In genomic region chr12:130839770-130840355, GRCh38 we compare ENCODE assay signal across 9 cellular contexts. TPM values are rescaled to one million over a fixed set of nuclear protein-coding genes. Genes with fewer than 3 reads are reported as not detected.
A peak's percentile ranks its signal among the peaks of the same experiment; 100 is the strongest.
DNase-seq lines count a peak whose midpoint lies in the region; ATAC-seq, FAIRE-seq and TF ChIP-seq lines count a peak whose summit lies in the region.
"Had no signal": no experiment of that assay in that cellular context is flagged by ENCODE, and none has a peak within 500 bp of the region (broad histone marks: within the 10 kb centered on the region; RNA-seq: fewer than 3 reads in every experiment).

No MANE protein-coding gene starts in this region.

- TF ChIP-seq CTCF in 22Rv1 (IDR thresholded peaks at IDR 0.05) (peak; percentile 16; the same call in 1 of the 2 replicates), HEK293 (tag by site-specific recombination; IDR thresholded peaks at IDR 0.05) (no peak), astrocyte (IDR thresholded peaks at IDR 0.05; ENCODE audit: insufficient read depth, low read depth, low read length) (no peak), mesothelial cell of epicardium (IDR thresholded peaks at IDR 0.05; ENCODE audit: unreplicated experiment) (no peak)

- CTCF ChIA-PET in HEK293 (lab: Yijun Ruan, JAX): interaction anchor here (1.0 to 1.1 kb wide), 3 partner anchors 15 to 1207 kb away, joined by 3 to 4 read pairs (median 3); no protein-coding TSS in a partner anchor

- no peak overlapping the region for H3K4me3 ChIP-seq in HEK293 (ENCODE audit: low read depth, low read length)
- H3K4me3 ChIP-seq in astrocyte (ENCODE audit: insufficient read depth, low read depth, low read length): peak overlapping the region; percentile 56

- POLR2A ChIA-PET in HEK293 (lab: Yijun Ruan, JAX): no interaction called here

- ATAC-seq in HG02571 (IDR thresholded peaks at IDR 0.05; ENCODE audit: unreplicated experiment): no peak

- no peaks in the 10 kb centered on the region for H3K9me3 ChIP-seq in HEK293 (ENCODE audit: control insufficient read depth, insufficient read depth, low read depth, low read length)
- H3K9me3 ChIP-seq in astrocyte (ENCODE audit: insufficient read depth, low read depth, low read length): no peaks in the 10 kb centered on the region

- no peak for FAIRE-seq in astrocyte (lab: Jason Lieb, UNC)

- peak overlapping the region; percentile 77 for H3K4me3 Mint-ChIP-seq in astrocyte (ENCODE audit: unreplicated experiment)
- peak overlapping the region; percentile 64 for H3K4me3 Mint-ChIP-seq in mesothelial cell of epicardium

- H3K4me1 ChIP-seq in HEK293 (ENCODE audit: control insufficient read depth, insufficient read depth, low read length): peaks cover 4% of the 10 kb centered on the region
- H3K4me1 ChIP-seq in astrocyte (ENCODE audit: insufficient read depth, low read length): peaks cover 13% of the 10 kb centered on the region

- peak overlapping the region; percentile 89 for H2AFZ ChIP-seq in astrocyte (ENCODE audit: low read depth, low read length)

- DNase-seq in astrocyte (ENCODE audit: low read depth) (no peak), mesothelial cell of epicardium (ENCODE audit: low spot score in 2 of 2, unreplicated experiment in 2 of 2) (no peak), iPS-NIHi7 (ENCODE audit: extremely low spot score) (no peak), MV-4-11 (lab: John Stamatoyannopoulos, UW) (no peak), globus pallidus (ENCODE audit: low spot score) (no peak)

- H3K4me2 ChIP-seq in astrocyte (ENCODE audit: low read length): peak overlapping the region; percentile 87

- H3K27ac ChIP-seq in 22Rv1 (peak overlapping the region; percentile 33; the same call in 1 of the 2 replicates), HEK293 (ENCODE audit: extremely low read depth, low read depth, low read length) (no peak overlapping the region), astrocyte (ENCODE audit: low read depth, low read length) (no peak overlapping the region)
- H3K27ac ChIP-seq: HL-60 had no signal

- H3K36me3 ChIP-seq in HEK293 (ENCODE audit: control insufficient read depth in 2 of 2, insufficient read depth in 1 of 2, low read length in 2 of 2) (no peaks in the 10 kb centered on the region; a peak in 1 of 3 replicates), astrocyte (ENCODE audit: insufficient read depth, low read length) (no peaks in the 10 kb centered on the region)

- no peak overlapping the region for H3K27ac Mint-ChIP-seq in astrocyte (ENCODE audit: unreplicated experiment)
- H3K27ac Mint-ChIP-seq in mesothelial cell of epicardium: peak overlapping the region; percentile 76

- no peaks in the 10 kb centered on the region for H3K36me3 Mint-ChIP-seq in astrocyte (ENCODE audit: low read depth, unreplicated experiment)
- no peaks in the 10 kb centered on the region for H3K36me3 Mint-ChIP-seq in mesothelial cell of epicardium

- no peaks in the 10 kb centered on the region for H3K27me3 ChIP-seq in astrocyte (ENCODE audit: insufficient read depth, low read length)

- H3K4me1 Mint-ChIP-seq in astrocyte (ENCODE audit: low read depth, unreplicated experiment) (peaks cover 18% of the 10 kb centered on the region), mesothelial cell of epicardium (peaks cover 18% of the 10 kb centered on the region)

- H3K27me3 Mint-ChIP-seq in astrocyte (ENCODE audit: low read depth, unreplicated experiment) (no peaks in the 10 kb centered on the region), mesothelial cell of epicardium (ENCODE audit: low read depth) (peaks cover 2% of the 10 kb centered on the region)

- H3K79me2 ChIP-seq in astrocyte (ENCODE audit: insufficient read depth, low read length): peaks cover 38% of the 10 kb centered on the region

- H4K20me1 ChIP-seq in astrocyte (ENCODE audit: insufficient read depth, low read length): peaks cover 32% of the 10 kb centered on the region

- H3K9ac ChIP-seq in astrocyte (ENCODE audit: low read length): peak overlapping the region; percentile 26

- H3K9me3 Mint-ChIP-seq in astrocyte (ENCODE audit: unreplicated experiment) (no peaks in the 10 kb centered on the region), mesothelial cell of epicardium (no peaks in the 10 kb centered on the region)

TF ChIP-seq in HEK293, 187 proteins besides CTCF, POLR2A, EP300 and RAD21 (continues in another document):
- TF ChIP-seq GFI1B (tag by site-specific recombination; IDR thresholded peaks at IDR 0.05) (no peak), ZEB2 (tag by site-specific recombination; IDR thresholded peaks at IDR 0.05) (no peak), ZNF473 (tag by site-specific recombination; IDR thresholded peaks at IDR 0.05) (no peak), GLIS2 (tag by site-specific recombination; IDR thresholded peaks at IDR 0.05) (no peak), ZNF239 (tag by site-specific recombination; IDR thresholded peaks at IDR 0.05) (no peak), ZNF600 (tag by site-specific recombination; IDR thresholded peaks at IDR 0.05) (0 out of 2 replicates have a peak, but pooled peaks have one; percentile 53), GLI4 (tag by site-specific recombination; IDR thresholded peaks at IDR 0.05) (no peak), GLIS1 (tag by site-specific recombination; IDR thresholded peaks at IDR 0.05) (no peak), YY2 (tag by site-specific recombination; IDR thresholded peaks at IDR 0.05) (no peak), ATF2 (tag by site-specific recombination; IDR thresholded peaks at IDR 0.05; ENCODE audit: low read depth) (no peak), ZNF513 (tag by site-specific recombination; IDR thresholded peaks at IDR 0.05) (no peak), PRDM4 (tag by site-specific recombination; IDR thresholded peaks at IDR 0.05) (peak; percentile 92; the same call in 1 of the 2 replicates), RBAK (tag by site-specific recombination; IDR thresholded peaks at IDR 0.05) (no peak), KLF17 (tag by site-specific recombination; IDR thresholded peaks at IDR 0.05) (0 out of 2 replicates have a peak, but pooled peaks have one; percentile 7)

RNA-seq across cellular contexts. Expression of gene STX2, which starts 0.8 kb away (rescaled TPM):
- 30.5 and 33.0 TPM in 2 replicates for total RNA-seq in astrocyte
- 14.0 to 17.3 TPM (median 16.7 TPM) in 3 replicates for total RNA-seq in mesothelial cell of epicardium

RNA-seq across cellular contexts. Expression of gene RAN, which starts 32.0 kb away (rescaled TPM):
- 795 and 872 TPM in 2 replicates for total RNA-seq in astrocyte
- 629 to 674 TPM (median 633 TPM) in 3 replicates for total RNA-seq in mesothelial cell of epicardium
